9 cellular contexts compared by ENCODE assay signal in genomic region chr10:99548041-99548530, GRCh38. TPM values are rescaled to one million over a fixed set of nuclear protein-coding genes. Genes with fewer than 3 reads are reported as not detected.
DNase-seq lines count a peak whose midpoint lies in the region; ATAC-seq and TF ChIP-seq lines count a peak whose summit lies in the region.
"Had no signal": no experiment of that assay in that cellular context is flagged by ENCODE, and none has a peak within 500 bp of the region (broad histone marks: within the 10 kb centered on the region; RNA-seq: fewer than 3 reads in every experiment).

No MANE protein-coding gene starts in this region.

- no peaks in the 10 kb centered on the region for H3K9me3 ChIP-seq in BE2C
- H3K9me3 ChIP-seq in RWPE2 (ENCODE audit: severe bottlenecking), result no peaks in the 10 kb centered on the region

- H3K27ac ChIP-seq in RWPE2 (ENCODE audit: poor library complexity, severe bottlenecking), result no peak overlapping the region

- H3K4me1 ChIP-seq in BE2C, result no peaks in the 10 kb centered on the region
- H3K4me1 ChIP-seq in RWPE2 (ENCODE audit: insufficient read depth, poor library complexity, severe bottlenecking), result no peaks in the 10 kb centered on the region

- H3K36me3 ChIP-seq in BE2C (no peaks in the 10 kb centered on the region), RWPE2 (ENCODE audit: low read depth) (no peaks in the 10 kb centered on the region)

- ATAC-seq in GM19351 (IDR thresholded peaks at IDR 0.05; ENCODE audit: unreplicated experiment), result peak; percentile 57
- peak; percentile 67; the same call in 2 of the 3 replicates for ATAC-seq in RWPE2 (ENCODE audit: low read depth)
- peak; percentile 84 for ATAC-seq in left colon
- ATAC-seq in GM19328 (IDR thresholded peaks at IDR 0.05; ENCODE audit: unreplicated experiment), result no peak
- no peak for ATAC-seq in HG03025 (IDR thresholded peaks at IDR 0.05; ENCODE audit: low FRiP score, unreplicated experiment)

- H3K4me3 ChIP-seq in BE2C (ENCODE audit: low read depth, low read length), result no peak overlapping the region
- H3K4me3 ChIP-seq in RWPE2 (ENCODE audit: severe bottlenecking), result no peak overlapping the region

- DNase-seq in BE2C (no peak), RWPE2 (ENCODE audit: low spot score) (no peak), left colon (peak in 1 of 2 donors; percentile 20), GOT3 (lab: John Stamatoyannopoulos, UW) (no peak)
- no peak for DNase-seq in stimulated activated CD4-positive, alpha-beta T cell treated with anti-CD3 and anti-CD28 coated beads, Interleukin-12 subunit alpha, Interleukin-12 subunit beta, amount 100 ng/mL, for 4 hours

- H3K27me3 ChIP-seq in BE2C, result peaks cover 31% of the 10 kb centered on the region
- peaks cover 32% of the 10 kb centered on the region for H3K27me3 ChIP-seq in RWPE2 (ENCODE audit: insufficient read depth, poor library complexity, severe bottlenecking)

- TF ChIP-seq CTCF in BE2C (IDR thresholded peaks at IDR 0.05; ENCODE audit: low read depth, low read length) (peak; percentile 42; the same call in 1 of the 2 replicates), RWPE2 (IDR thresholded peaks at IDR 0.05; ENCODE audit: poor library complexity, severe bottlenecking) (peak; percentile 18)

- intact Hi-C loops in left colon (cut with DNase I, micrococcal nuclease), result no loop called here

RNA-seq across cellular contexts. Expression of gene NKX2-3, which starts 15.3 kb away (rescaled TPM):
- not detected for polyA plus RNA-seq in BE2C (2012; ENCODE audit: insufficient read depth, insufficient read length, low read depth)
- 10 to 100 TPM in 1 of 2 donors, 1 to 10 TPM in 1; 3.4 to 11.7 TPM for total RNA-seq in left colon
- total RNA-seq: T-helper 2 cell treated with Interferon-gamma antibody and Interleukin-4, amounts not matched to agents 100 ng/mL and 5 ng/mL, for 36 hours had no signal

Comparison
In these comparisons a context has a peak if more than half of its experiments do, and no peak if none do; other contexts are left out.
1. ATAC-seq: peak in GM19351 (single experiment), RWPE2 (single experiment) and left colon (single experiment); none in GM19328 (single experiment) and HG03025 (single experiment).